In genomic region chr5:60529001-60529400, GRCh38 we compare ENCODE assay signal across 27 cellular contexts.
"Had no signal": no experiment of that assay in that cellular context is flagged by ENCODE, and none has a peak within 500 bp of the region (broad histone marks: within the 10 kb centered on the region; RNA-seq: fewer than 3 reads in every experiment).

No MANE protein-coding gene starts in this region.

- DNase-seq: caudate nucleus; cerebellar nuclear complex; effector memory CD4-positive, alpha-beta T cell; esophagus squamous epithelium; foreskin melanocyte; hypothalamus; immature natural killer cell; islet precursor cell; kidney glomerular epithelial cell; mammary epithelial cell; mesendoderm; midbrain; naive thymus-derived CD8-positive, alpha-beta T cell; nephron progenitor cell; occipital lobe; ovary; posterior cingulate gyrus; psoas muscle; right lobe of liver; small intestine; stimulated activated CD4-positive, alpha-beta T cell treated with anti-CD3 and anti-CD28 coated beads, Interleukin-15, amount 100 ng/mL, for 24 hours; stimulated activated CD4-positive, alpha-beta T cell treated with anti-CD3 and anti-CD28 coated beads, Interleukin-2, amount 100 ng/mL, for 48 hours; stimulated activated naive B cell treated with anti-CD40 and anti-IgM and Interleukin-4, amounts not matched to agents 10 μg/mL and 1 μg/mL and 100 μg/mL, for 72 hours; stimulated activated naive CD8-positive, alpha-beta T cell treated with anti-CD3 and anti-CD28 coated beads, Interleukin-15, amount 100 ng/mL, for 72 hours; thyroid gland; upper lobe of left lung had no signal

- H3K27ac ChIP-seq: ovary, psoas muscle, right lobe of liver, suprapubic skin, thyroid gland, upper lobe of left lung had no signal

- H3K9me3 ChIP-seq: esophagus squamous epithelium, ovary, psoas muscle, right lobe of liver, suprapubic skin, thyroid gland, upper lobe of left lung had no signal

- H3K4me1 ChIP-seq: psoas muscle, right lobe of liver, suprapubic skin, upper lobe of left lung had no signal

- H3K4me3 ChIP-seq: esophagus squamous epithelium, ovary, psoas muscle, right lobe of liver, suprapubic skin, thyroid gland, upper lobe of left lung had no signal

- H3K27me3 ChIP-seq: esophagus squamous epithelium, ovary, right lobe of liver, suprapubic skin, thyroid gland, upper lobe of left lung had no signal

- ATAC-seq: naive thymus-derived CD8-positive, alpha-beta T cell; psoas muscle; right lobe of liver; stimulated activated naive B cell treated with anti-CD40 and anti-IgM and Interleukin-4, amounts not matched to agents 10 μg/mL and 1 μg/mL and 100 μg/mL, for 72 hours; stimulated activated naive CD8-positive, alpha-beta T cell treated with anti-CD3 and anti-CD28 coated beads, Interleukin-15, amount 100 ng/mL, for 72 hours had no signal

- H3K36me3 ChIP-seq: esophagus squamous epithelium, ovary, right lobe of liver, suprapubic skin, thyroid gland, upper lobe of left lung had no signal
